ENCODE assay signal across 9 cellular contexts in the genomic region with DNA sequence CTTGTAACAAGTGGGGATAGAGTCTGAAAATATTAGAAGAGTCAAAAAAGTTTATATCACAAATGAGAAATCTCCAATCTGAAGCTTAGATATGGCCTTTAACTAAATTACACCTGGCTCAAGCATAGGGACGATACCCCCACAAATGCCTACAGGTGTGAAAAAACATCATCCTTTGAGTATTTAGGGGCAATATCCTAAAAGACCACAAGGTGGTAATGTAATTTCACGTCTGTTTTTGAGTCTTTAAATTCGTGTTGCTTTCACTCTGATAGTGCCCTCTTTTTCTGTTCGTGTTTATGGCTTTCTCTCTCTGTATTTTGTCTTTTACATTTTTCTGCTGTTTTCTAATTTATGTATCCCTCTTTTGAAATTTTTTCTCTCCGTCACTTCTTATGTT.
DNase-seq lines count a peak whose midpoint lies in the region; ATAC-seq and TF ChIP-seq lines count a peak whose summit lies in the region.
"Had no signal": no experiment of that assay in that cellular context is flagged by ENCODE, and none has a peak within 500 bp of the region (broad histone marks: within the 10 kb centered on the region; RNA-seq: fewer than 3 reads in every experiment).

No MANE protein-coding gene starts in this region.

- TF ChIP-seq CTCF in brain (conservative IDR thresholded peaks at IDR 0.05) = peak; percentile 63 to 69
- peak; percentile 54 for TF ChIP-seq CTCF in neural cell (IDR thresholded peaks at IDR 0.05; ENCODE audit: poor library complexity, severe bottlenecking)

- TF ChIP-seq EP300 in neural cell (conservative IDR thresholded peaks at IDR 0.05; ENCODE audit: poor library complexity, severe bottlenecking) = no peak

- peaks cover 0 to under 1% (median 0%) of the 10 kb centered on the region in 5 experiments for H3K9me3 Mint-ChIP-seq in brain
- H3K9me3 Mint-ChIP-seq in naive thymus-derived CD8-positive, alpha-beta T cell = no peaks in the 10 kb centered on the region

- H3K27ac Mint-ChIP-seq in brain = peak overlapping the region in 1 of 5 experiments; percentile 88
- peak overlapping the region in 2 of 10 donors; percentile 23 to 56 for H3K27ac Mint-ChIP-seq in naive thymus-derived CD8-positive, alpha-beta T cell

- H3K4me1 ChIP-seq in GM23248 (ENCODE audit: insufficient read depth) = no peaks in the 10 kb centered on the region
- H3K4me1 ChIP-seq: SJSA1 had no signal

- H3K27me3 ChIP-seq in GM23248 (replicated peaks; ENCODE audit: insufficient read depth) (0 out of 2 replicates have a peak, but pooled peaks cover 5% of the 10 kb centered on the region), neural cell (ENCODE audit: insufficient read depth, low read depth, low read length) (no peaks in the 10 kb centered on the region)
- H3K27me3 ChIP-seq: SJSA1 had no signal

- H3K4me2 ChIP-seq in GM23248 (ENCODE audit: unreplicated experiment) (no peak overlapping the region), neural cell (ENCODE audit: low read length) (no peak overlapping the region)

- H3K9me2 ChIP-seq in GM23248 (ENCODE audit: insufficient read depth) (no peaks in the 10 kb centered on the region), neural cell (ENCODE audit: insufficient read depth, low read length) (no peaks in the 10 kb centered on the region)

- no peaks in the 10 kb centered on the region for H3K36me3 ChIP-seq in GM23248 (ENCODE audit: low read depth)
- H3K36me3 ChIP-seq in neural cell (ENCODE audit: insufficient read depth, low read length) = no peaks in the 10 kb centered on the region
- H3K36me3 ChIP-seq: SJSA1 had no signal

- no peaks in the 10 kb centered on the region for H3K4me1 Mint-ChIP-seq in brain
- H3K4me1 Mint-ChIP-seq in naive thymus-derived CD8-positive, alpha-beta T cell = peaks cover 2 to 6% (median 3%) of the 10 kb centered on the region in 4 donors

- H3F3A ChIP-seq in GM23248 (ENCODE audit: insufficient read depth) = no peaks in the 10 kb centered on the region
- no peaks in the 10 kb centered on the region for H3F3A ChIP-seq in neural cell (ENCODE audit: insufficient read depth, low read length, poor library complexity, severe bottlenecking)

- H3K79me2 ChIP-seq in GM23248 (ENCODE audit: insufficient read depth) = no peaks in the 10 kb centered on the region
- H3K79me2 ChIP-seq in neural cell (replicated peaks; ENCODE audit: insufficient read depth, low read length) = no peaks in the 10 kb centered on the region

- no peak overlapping the region for H3K4me3 Mint-ChIP-seq in brain
- H3K4me3 Mint-ChIP-seq in naive thymus-derived CD8-positive, alpha-beta T cell = peak overlapping the region in 3 of 10 donors; percentile 2 to 12 (median 5)

- no peak overlapping the region for H3K27ac ChIP-seq in GM23248
- H3K27ac ChIP-seq in neural cell (ENCODE audit: low read length) = no peak overlapping the region
- H3K27ac ChIP-seq: SJSA1 had no signal

- 13 to 19% methylated on average over 5 of the region's 5 CpGs for WGBS in GM23248 (ENCODE audit: low coverage in 1 of 2, low lambda C conversion rate in 2 of 2, missing lambda C conversion rate in 2 of 2), 2 experiments

- H3K4me3 ChIP-seq in GM23248 (no peak overlapping the region), neural cell (ENCODE audit: low read length) (no peak overlapping the region)
- H3K4me3 ChIP-seq: SJSA1 had no signal

- H3K9me3 ChIP-seq in GM23248 (ENCODE audit: low read depth) (no peaks in the 10 kb centered on the region), neural cell (ENCODE audit: low read length) (no peaks in the 10 kb centered on the region)
- H3K9me3 ChIP-seq: SJSA1 had no signal

- no peak overlapping the region for H3K9ac ChIP-seq in GM23248
- H3K9ac ChIP-seq in neural cell (ENCODE audit: low read length) = no peak overlapping the region

- DNase-seq in EL (peak; percentile 23), GM23248 (peak; percentile 20), NCI-H1105 (lab: John Stamatoyannopoulos, UW) (peak; percentile 5), DMS153 treated with DMSO at 0.1 percent for 48 hours (lab: John Stamatoyannopoulos, UW; ENCODE audit: unreplicated experiment) (no peak), NCI-H226 (no peak)
- no peak for DNase-seq in naive thymus-derived CD8-positive, alpha-beta T cell

- H2AFZ ChIP-seq in GM23248 = peak overlapping the region; percentile 4; the same call in 1 of the 2 replicates
- H2AFZ ChIP-seq in neural cell (ENCODE audit: low read depth, low read length) = no peak overlapping the region

- POLR2A ChIA-PET in naive thymus-derived CD8-positive, alpha-beta T cell (lab: Charles Lee) = no interaction called here

- in situ Hi-C loops in GM23248 (cut with MboI) = no loop called here

- TF ChIP-seq RAD21 in neural cell (conservative IDR thresholded peaks at IDR 0.05) = peak; percentile 63

- peaks cover 3% of the 10 kb centered on the region for H3K27me3 Mint-ChIP-seq in brain
- peaks cover 0 to 13% (median 8%) of the 10 kb centered on the region in 5 donors for H3K27me3 Mint-ChIP-seq in naive thymus-derived CD8-positive, alpha-beta T cell

- H4K20me1 ChIP-seq in GM23248 (ENCODE audit: insufficient read depth) (no peaks in the 10 kb centered on the region), neural cell (ENCODE audit: insufficient read depth) (no peaks in the 10 kb centered on the region)

- no peaks in the 10 kb centered on the region for H3K36me3 Mint-ChIP-seq in brain
- H3K36me3 Mint-ChIP-seq in naive thymus-derived CD8-positive, alpha-beta T cell = no peaks in the 10 kb centered on the region

- ATAC-seq in naive thymus-derived CD8-positive, alpha-beta T cell = no peak

TF ChIP-seq in neural cell, 6 proteins besides CTCF, POLR2A, EP300 and RAD21:
- TF ChIP-seq MXI1 (conservative IDR thresholded peaks at IDR 0.05; ENCODE audit: poor library complexity, severe bottlenecking) (no peak), SMC3 (conservative IDR thresholded peaks at IDR 0.05; ENCODE audit: poor library complexity) (peak; percentile 52), POLR2AphosphoS5 (IDR thresholded peaks at IDR 0.05) (no peak)

Comparison
In these comparisons a context has a peak if more than half of its experiments do, and no peak if none do; other contexts are left out.
1. DNase-seq: peak in EL (single experiment), GM23248 (single experiment) and NCI-H1105 (single experiment); none in DMS153 treated with DMSO at 0.1 percent for 48 hours (single experiment), naive thymus-derived CD8-positive, alpha-beta T cell (0 of 10) and NCI-H226 (single experiment).